ENCODE assay signal across 23 cellular contexts in the genomic region with DNA sequence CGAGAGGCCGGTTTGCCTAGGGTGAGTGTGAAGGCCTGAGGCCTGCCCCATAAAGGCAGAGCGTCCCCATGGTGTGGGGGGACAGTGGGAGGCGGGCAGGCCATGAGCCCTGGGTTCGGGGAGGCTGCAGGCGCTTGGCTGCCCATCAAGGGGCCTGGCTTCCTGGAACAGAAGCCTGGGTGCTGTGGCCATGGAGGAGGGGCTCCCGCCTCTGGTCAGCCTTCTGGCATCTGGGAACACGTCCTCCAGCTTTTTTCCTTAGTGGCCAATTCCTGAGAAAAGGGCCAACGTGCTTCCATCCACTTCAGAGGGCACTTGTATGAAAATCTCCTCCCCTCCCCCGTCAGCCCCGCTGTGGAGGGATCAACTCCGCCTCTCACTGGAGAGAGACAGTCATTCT. TPM values are rescaled to one million over a fixed set of nuclear protein-coding genes. Genes with fewer than 3 reads are reported as not detected.
A peak's percentile ranks its signal among the peaks of the same experiment; 100 is the strongest.
DNase-seq lines count a peak whose midpoint lies in the region; ATAC-seq and TF ChIP-seq lines count a peak whose summit lies in the region.
"Had no signal": no experiment of that assay in that cellular context is flagged by ENCODE, and none has a peak within 500 bp of the region (broad histone marks: within the 10 kb centered on the region; RNA-seq: fewer than 3 reads in every experiment).

No MANE protein-coding gene starts in this region.

- H3K9me3 ChIP-seq in sigmoid colon, result no peaks in the 10 kb centered on the region
- H3K9me3 ChIP-seq: SJCRH30, uterus had no signal

- no peak for TF ChIP-seq CTCF in coronary artery (IDR thresholded peaks at IDR 0.05)
- no peak for TF ChIP-seq CTCF in sigmoid colon (IDR thresholded peaks at IDR 0.05)

- H3K27ac ChIP-seq in ACC112 (ENCODE audit: low read depth, low read length), result peak overlapping the region; percentile 58
- peak overlapping the region; percentile 90 to 91 for H3K27ac ChIP-seq in coronary artery
- H3K27ac ChIP-seq in sigmoid colon, result peak overlapping the region in 3 of 4 donors; percentile 29 to 63 (median 37)
- H3K27ac ChIP-seq: SJCRH30, uterus had no signal

- DNase-seq in coronary artery (ENCODE audit: low spot score) (peak; percentile 83), medulla oblongata (ENCODE audit: extremely low spot score) (peak; percentile 21), sigmoid colon (no peak), hepatic stellate cell (ENCODE audit: low spot score) (no peak)
- DNase-seq in activated naive CD4-positive, alpha-beta T cell treated with Interleukin-2 at 50 U/mL for 16 hours, result no peak
- no peak for DNase-seq in activated CD4-positive, alpha-beta T cell treated with anti-CD3 and anti-CD28 coated beads for 36 hours
- DNase-seq in stimulated activated CD4-positive, alpha-beta T cell treated with anti-CD3 and anti-CD28 coated beads, Interleukin-1b, Interleukin-23, amount 100 ng/mL, for 48 hours, result no peak
- DNase-seq: activated effector memory CD4-positive, alpha-beta T cell treated with Interleukin-2 at 50 U/mL for 16 hours; CD4-positive, alpha-beta T cell; EL; HFFc6; immature natural killer cell; mesendoderm; NCI-H1436; NCI-H2171; NCI-H69; OCI-M1; SJCRH30; small intestine; T-helper 17 cell; uterus had no signal

- H3K36me3 Mint-ChIP-seq in activated CD4-positive, alpha-beta T cell treated with anti-CD3 and anti-CD28 coated beads for 36 hours (ENCODE audit: low read depth), result no peaks in the 10 kb centered on the region
- H3K36me3 Mint-ChIP-seq: immature natural killer cell had no signal

- POLR2A ChIA-PET in activated CD4-positive, alpha-beta T cell treated with anti-CD3 and anti-CD28 coated beads for 36 hours (lab: Charles Lee), result no interaction called here

- H3K27me3 ChIP-seq in ACC112 (ENCODE audit: insufficient read depth, low read length) (no peaks in the 10 kb centered on the region), sigmoid colon (peaks cover 0 to 4% (median 0%) of the 10 kb centered on the region in 3 donors)
- H3K27me3 ChIP-seq: uterus had no signal

- ATAC-seq in activated CD4-positive, alpha-beta T cell treated with anti-CD3 and anti-CD28 coated beads for 36 hours, result no peak
- ATAC-seq: activated CD4-positive, CD25-positive, alpha-beta regulatory T cell treated with anti-CD3 and anti-CD28 coated beads, Interleukin-2, amount 50 U/mL, for 24 hours; T-helper 17 cell had no signal

- TF ChIP-seq POLR2A in sigmoid colon (IDR thresholded peaks at IDR 0.05), result no peak

- H3K4me1 Mint-ChIP-seq in activated CD4-positive, alpha-beta T cell treated with anti-CD3 and anti-CD28 coated beads for 36 hours, result no peaks in the 10 kb centered on the region
- H3K4me1 Mint-ChIP-seq: immature natural killer cell had no signal

- CTCF ChIA-PET in activated CD4-positive, alpha-beta T cell treated with anti-CD3 and anti-CD28 coated beads for 36 hours (lab: Charles Lee), result no interaction called here

- WGBS in sigmoid colon, 2 donors, result 79 to 90% methylated on average over 12 of the region's 12 CpGs

- no peak for TF ChIP-seq EP300 in sigmoid colon (IDR thresholded peaks at IDR 0.05)

- H2AFZ ChIP-seq in ACC112 (ENCODE audit: low read length, unreplicated experiment), result no peak overlapping the region

- H3K36me3 ChIP-seq in ACC112 (ENCODE audit: insufficient read depth, low read length) (no peaks in the 10 kb centered on the region), sigmoid colon (no peaks in the 10 kb centered on the region)
- H3K36me3 ChIP-seq: SJCRH30, uterus had no signal

- H3K4me1 ChIP-seq in ACC112 (ENCODE audit: control insufficient read depth, insufficient read depth, low read length, unreplicated experiment) (peaks cover 13% of the 10 kb centered on the region), sigmoid colon (peaks cover 0 to 17% (median 16%) of the 10 kb centered on the region in 4 donors)
- H3K4me1 ChIP-seq: SJCRH30 had no signal

- no peaks in the 10 kb centered on the region for H3K9me3 Mint-ChIP-seq in activated CD4-positive, alpha-beta T cell treated with anti-CD3 and anti-CD28 coated beads for 36 hours (ENCODE audit: low read depth)
- H3K9me3 Mint-ChIP-seq: CD4-positive, alpha-beta T cell; immature natural killer cell had no signal

- H3K27ac Mint-ChIP-seq in activated CD4-positive, alpha-beta T cell treated with anti-CD3 and anti-CD28 coated beads for 36 hours, result no peak overlapping the region
- H3K27ac Mint-ChIP-seq: CD4-positive, alpha-beta T cell; HFFc6; immature natural killer cell; T-helper 17 cell had no signal

- intact Hi-C loops in sigmoid colon (cut with DNase I), result no loop called here
- intact Hi-C loops in activated CD4-positive, alpha-beta T cell treated with anti-CD3 and anti-CD28 coated beads for 36 hours (cut with DNase I, micrococcal nuclease), result no loop called here

- peak overlapping the region; percentile 66 for H3K4me3 ChIP-seq in ACC112 (ENCODE audit: low read depth, low read length)
- peak overlapping the region; percentile 55 for H3K4me3 ChIP-seq in coronary artery
- H3K4me3 ChIP-seq in sigmoid colon, result no peak overlapping the region
- H3K4me3 ChIP-seq: SJCRH30, uterus had no signal

- H3K79me2 ChIP-seq in ACC112 (ENCODE audit: control insufficient read depth, insufficient read depth, low read length, unreplicated experiment), result no peaks in the 10 kb centered on the region

- H3K27me3 Mint-ChIP-seq in activated CD4-positive, alpha-beta T cell treated with anti-CD3 and anti-CD28 coated beads for 36 hours, result peaks cover 2% of the 10 kb centered on the region
- H3K27me3 Mint-ChIP-seq: CD4-positive, alpha-beta T cell had no signal

- no peak overlapping the region for H3K4me3 Mint-ChIP-seq in activated CD4-positive, alpha-beta T cell treated with anti-CD3 and anti-CD28 coated beads for 36 hours
- H3K4me3 Mint-ChIP-seq: CD4-positive, alpha-beta T cell; HFFc6; immature natural killer cell; T-helper 17 cell had no signal

RNA-seq across cellular contexts. Expression of a gene that starts 58.7 kb away (rescaled TPM):
- 1 to 10 TPM in 1 of 4 donors, under 1 TPM in 3; 0.14 to 1.1 (median 0.60) TPM for total RNA-seq in sigmoid colon
- 1 to 10 TPM in 1 of 3 donors, under 1 TPM in 2; under 0.01 to 1.7 (median 0.46) TPM for polyA plus RNA-seq in sigmoid colon
- total RNA-seq in activated CD4-positive, alpha-beta T cell treated with anti-CD3 and anti-CD28 coated beads for 36 hours, result under 1 TPM in 1 of 2 experiments, not detected in 1; 0.32 TPM
- total RNA-seq: CD4-positive, alpha-beta T cell; HFFc6; T-helper 17 cell had no signal

Comparison
In these comparisons a context has a peak if more than half of its experiments do, and no peak if none do; other contexts are left out.
1. H3K27ac ChIP-seq: peak in every context shown above with its lines; median percentile 90 in coronary artery; 58 in ACC112; 37 in sigmoid colon.
2. H3K4me3 ChIP-seq: peak in ACC112 (single experiment) and coronary artery (single experiment); none in sigmoid colon (0 of 4).
3. DNase-seq: peak in coronary artery (single experiment) and medulla oblongata (single experiment); none in sigmoid colon (single experiment), activated naive CD4-positive, alpha-beta T cell treated with Interleukin-2 at 50 U/mL for 16 hours (single experiment), activated CD4-positive, alpha-beta T cell treated with anti-CD3 and anti-CD28 coated beads for 36 hours (single experiment), hepatic stellate cell (single experiment) and stimulated activated CD4-positive, alpha-beta T cell treated with anti-CD3 and anti-CD28 coated beads, Interleukin-1b, Interleukin-23, amount 100 ng/mL, for 48 hours (single experiment).